ENCODE assay signal across 8 cellular contexts in the genomic region with DNA sequence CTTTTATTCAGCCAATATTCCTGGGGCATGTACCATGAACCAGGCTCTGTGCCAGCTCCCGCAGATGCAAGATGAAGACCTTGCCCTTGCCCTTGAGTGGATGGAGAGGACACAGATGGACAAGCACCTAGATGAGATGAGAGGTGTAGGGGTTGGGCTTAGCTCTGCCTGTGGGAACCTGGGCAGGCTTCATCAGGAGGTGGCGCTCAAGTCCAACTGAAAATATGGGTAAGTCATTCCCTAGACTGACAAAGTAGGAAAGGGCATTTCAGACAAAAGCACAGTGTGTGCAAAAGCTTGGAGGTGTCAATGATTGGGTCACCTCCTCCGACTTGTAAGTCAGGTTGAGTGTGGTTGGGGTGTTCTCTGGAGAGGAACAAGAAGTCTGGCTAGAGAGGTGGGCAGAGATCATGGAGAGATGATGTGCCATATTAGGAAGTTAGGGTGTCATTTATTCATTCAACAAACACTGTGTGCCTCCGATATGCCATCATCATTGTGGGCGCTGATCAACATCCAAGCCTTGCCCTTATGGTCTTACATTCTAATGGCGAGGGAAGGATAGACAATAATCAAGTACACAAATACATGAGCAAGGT.
DNase-seq lines count a peak whose midpoint lies in the region; ATAC-seq and TF ChIP-seq lines count a peak whose summit lies in the region.

No MANE protein-coding gene starts in this region.

- no peak overlapping the region for H3K4ac ChIP-seq in H9 (ENCODE audit: low read depth, low read length)

- no peak overlapping the region for H4K8ac ChIP-seq in H9 (replicated peaks; ENCODE audit: insufficient read length, low read depth, low read length)

- H2BK15ac ChIP-seq in H9 (ENCODE audit: low read depth, low read length) = no peak overlapping the region

- no peak overlapping the region for H2AK5ac ChIP-seq in H9 (ENCODE audit: insufficient read length, low read length)

- TF ChIP-seq POLR2A in adrenal gland (IDR thresholded peaks at IDR 0.05) = no peak

- H3K9me3 Mint-ChIP-seq in H9 = no peaks in the 10 kb centered on the region; a peak in 1 of 5 replicates
- peaks cover 5% of the 10 kb centered on the region for H3K9me3 Mint-ChIP-seq in CD4-positive, alpha-beta T cell

- H4K20me1 ChIP-seq in H9 (ENCODE audit: control insufficient read depth, insufficient read depth, insufficient read length) = no peaks in the 10 kb centered on the region

- no peak overlapping the region for H3K56ac ChIP-seq in H9 (ENCODE audit: insufficient read length, low read depth, low read length)

- no peak overlapping the region for H2BK20ac ChIP-seq in H9 (ENCODE audit: low read depth, low read length, poor library complexity, severe bottlenecking)

- no peak overlapping the region for H4K5ac ChIP-seq in H9 (ENCODE audit: insufficient read length, low read depth, low read length)

- no peak overlapping the region for H4K91ac ChIP-seq in H9 (ENCODE audit: insufficient read length, low read depth, low read length)

- H3K9ac ChIP-seq in H9 (ENCODE audit: extremely low read depth, insufficient read length, low read length) = no peak overlapping the region

- H3K4me1 ChIP-seq in H9 (ENCODE audit: insufficient read depth, low read length) (no peaks in the 10 kb centered on the region; the same call in 1 of the 2 replicates), adrenal gland (replicated peaks in 1 of 2) (peaks cover 5 to 17% of the 10 kb centered on the region in 2 donors)

- TF ChIP-seq CTCF in H9 (conservative IDR thresholded peaks at IDR 0.05) = peak; percentile 90
- peak; percentile 34 to 72 (median 60) for TF ChIP-seq CTCF in adrenal gland (IDR thresholded peaks at IDR 0.05)
- TF ChIP-seq CTCF in CD4-positive, alpha-beta T cell (IDR thresholded peaks at IDR 0.05) = no peak

- H3K4me2 ChIP-seq in H9 (ENCODE audit: insufficient read depth, insufficient read length, low read length) = no peak overlapping the region

- H3K27me3 Mint-ChIP-seq in H9 (ENCODE audit: low read depth) = 0 out of 2 replicates have a peak, but pooled peaks cover 2% of the 10 kb centered on the region
- no peaks in the 10 kb centered on the region for H3K27me3 Mint-ChIP-seq in CD4-positive, alpha-beta T cell

- WGBS in H9 (ENCODE audit: extremely low coverage, insufficient read length, low lambda C conversion rate) = no CpG with 5 or more reads among the region's 6 CpGs
- WGBS in adrenal gland, 4 donors = 40 to 51% (median 45%) methylated on average over 6 of the region's 6 CpGs

- peaks cover 15 to 27% of the 10 kb centered on the region in 2 experiments for H3K4me1 Mint-ChIP-seq in H9
- no peaks in the 10 kb centered on the region for H3K4me1 Mint-ChIP-seq in CD4-positive, alpha-beta T cell (ENCODE audit: low read depth)

- H3K4me3 ChIP-seq in adrenal gland = no peak overlapping the region

- no peak overlapping the region for H2BK120ac ChIP-seq in H9 (ENCODE audit: low read depth, low read length, poor library complexity, severe bottlenecking)

- H3K36me3 Mint-ChIP-seq in H9 (ENCODE audit: insufficient read depth in 1 of 3, low read depth in 3 of 3) = no peaks in the 10 kb centered on the region; a peak in 1 of 7 replicates
- no peaks in the 10 kb centered on the region for H3K36me3 Mint-ChIP-seq in CD4-positive, alpha-beta T cell (ENCODE audit: low read depth)

- H3K9me3 ChIP-seq in H9 (ENCODE audit: control insufficient read depth, low read depth, low read length) = no peaks in the 10 kb centered on the region
- peaks cover 0 to 6% (median 0%) of the 10 kb centered on the region in 3 donors for H3K9me3 ChIP-seq in adrenal gland (replicated peaks in 1 of 3)
- H3K9me3 ChIP-seq in CD4-positive, alpha-beta T cell (ENCODE audit: control insufficient read depth, low read length) = no peaks in the 10 kb centered on the region

- no peak overlapping the region for H3K4me3 Mint-ChIP-seq in H9
- no peak overlapping the region for H3K4me3 Mint-ChIP-seq in CD4-positive, alpha-beta T cell

- H3K27me3 ChIP-seq in H9 (ENCODE audit: insufficient read depth, low read length) (no peaks in the 10 kb centered on the region), adrenal gland (no peaks in the 10 kb centered on the region)
- no peaks in the 10 kb centered on the region for H3K27me3 ChIP-seq in CD4-positive, alpha-beta T cell (ENCODE audit: control insufficient read depth, insufficient read depth, low read length)

- no peak overlapping the region for H3K23ac ChIP-seq in H9 (ENCODE audit: insufficient read length, low read depth, low read length)

- no peak overlapping the region for H2BK5ac ChIP-seq in H9 (ENCODE audit: insufficient read length, low read length)

- H3K36me3 ChIP-seq in adrenal gland (replicated peaks in 1 of 2) = no peaks in the 10 kb centered on the region

- H3K14ac ChIP-seq in H9 (ENCODE audit: insufficient read depth, low read length) = no peak overlapping the region

- H3K79me1 ChIP-seq in H9 (ENCODE audit: insufficient read depth, low read depth, low read length, poor library complexity, severe bottlenecking) = no peaks in the 10 kb centered on the region

- H3K27ac Mint-ChIP-seq in H9 = peak overlapping the region in 1 of 3 experiments; percentile 50; a peak in 1 of 7 replicates
- H3K27ac Mint-ChIP-seq in CD4-positive, alpha-beta T cell = no peak overlapping the region

- no peak for ATAC-seq in CD4-positive, alpha-beta T cell (ENCODE audit: poor library complexity)

- no peaks in the 10 kb centered on the region for H3K23me2 ChIP-seq in H9 (ENCODE audit: insufficient read length, low read depth, low read length, poor library complexity, severe bottlenecking)

- intact Hi-C loops in adrenal gland (cut with DNase I) = loop anchor here (2.0 to 5.0 kb wide), 2 partner anchors 326 to 327 kb away; no protein-coding TSS in a partner anchor
- intact Hi-C loops in CD4-positive, alpha-beta T cell (cut with DNase I, micrococcal nuclease) = no loop called here

- CTCF ChIA-PET in CD4-positive, alpha-beta T cell (lab: Charles Lee) = no interaction called here

- DNase-seq in CMK (ENCODE audit: low read depth) (peak; percentile 9), H9 (peak; percentile 71), NCI-H226 (peak; percentile 54), adrenal gland (peak; percentile 55 to 84 (median 62)), hepatic stellate cell (ENCODE audit: low spot score) (peak; percentile 41), smooth muscle cell of the brain vasculature (ENCODE audit: low read depth, low spot score) (peak; percentile 28), NK-92 (lab: John Stamatoyannopoulos, UW; ENCODE audit: unreplicated experiment) (no peak)
- no peak for DNase-seq in CD4-positive, alpha-beta T cell

- no peak overlapping the region for H2AFZ ChIP-seq in H9 (ENCODE audit: low read length)

- H3T11ph ChIP-seq in H9 (ENCODE audit: low read length) = no peak overlapping the region

- H2BK12ac ChIP-seq in H9 (ENCODE audit: insufficient read length, low read depth, low read length) = no peak overlapping the region

- no peaks in the 10 kb centered on the region for H3K79me2 ChIP-seq in H9 (ENCODE audit: insufficient read depth, low read length)

- POLR2A ChIA-PET in CD4-positive, alpha-beta T cell (lab: Charles Lee) = no interaction called here

- H3K27ac ChIP-seq in H9 (ENCODE audit: insufficient read length, low read depth, low read length) = no peak overlapping the region
- H3K27ac ChIP-seq in adrenal gland = no peak overlapping the region
- no peak overlapping the region for H3K27ac ChIP-seq in CD4-positive, alpha-beta T cell (ENCODE audit: low read depth, low read length)

- no peak overlapping the region for H3K18ac ChIP-seq in H9 (ENCODE audit: insufficient read length, low read depth, low read length)

Comparison
In these comparisons a context has a peak if more than half of its experiments do, and no peak if none do; other contexts are left out.
1. DNase-seq: peak in CMK (single experiment), H9 (single experiment), NCI-H226 (single experiment), adrenal gland (7 of 7), hepatic stellate cell (single experiment) and smooth muscle cell of the brain vasculature (single experiment); none in NK-92 (single experiment) and CD4-positive, alpha-beta T cell (0 of 10).
2. intact Hi-C loops: an anchor here in adrenal gland (2.0 to 5.0 kb wide); none called in CD4-positive, alpha-beta T cell.